15 cellular contexts compared by ENCODE assay signal in genomic region chr11:75539459-75540022, GRCh38. TPM values are rescaled to one million over a fixed set of nuclear protein-coding genes. Genes with fewer than 3 reads are reported as not detected.
A peak's percentile ranks its signal among the peaks of the same experiment; 100 is the strongest.
DNase-seq lines count a peak whose midpoint lies in the region; ATAC-seq and TF ChIP-seq lines count a peak whose summit lies in the region.
"Had no signal": no experiment of that assay in that cellular context is flagged by ENCODE, and none has a peak within 500 bp of the region (broad histone marks: within the 10 kb centered on the region; RNA-seq: fewer than 3 reads in every experiment).

No MANE protein-coding gene starts in this region.

- H3K36me3 ChIP-seq in hepatocyte (replicated peaks; ENCODE audit: insufficient read depth, low read depth) (no peaks in the 10 kb centered on the region), ovary (no peaks in the 10 kb centered on the region)
- H3K36me3 ChIP-seq: BLaER1 treated with 17β-estradiol and CSF1 and Interleukin-3, amounts not matched to agents 10 nM and 100 nM; Peyer's patch had no signal

- H3K9me3 ChIP-seq in hepatocyte (ENCODE audit: low read depth) (no peaks in the 10 kb centered on the region), ovary (no peaks in the 10 kb centered on the region)
- H3K9me3 ChIP-seq: BLaER1 treated with 17β-estradiol and CSF1 and Interleukin-3, amounts not matched to agents 10 nM and 100 nM; Peyer's patch had no signal

- no peaks in the 10 kb centered on the region for H3K9me2 ChIP-seq in hepatocyte (replicated peaks; ENCODE audit: insufficient read depth)

- H3K4me3 ChIP-seq in hepatocyte (no peak overlapping the region), ovary (no peak overlapping the region)
- H3K4me3 ChIP-seq: BLaER1 treated with 17β-estradiol and CSF1 and Interleukin-3, amounts not matched to agents 10 nM and 100 nM; Peyer's patch had no signal

- no peaks in the 10 kb centered on the region for H3K9me3 Mint-ChIP-seq in activated T-cell treated with anti-CD3 and anti-CD28 coated beads, Interleukin-2, amount 50 U/mL, for 72 hours

- TF ChIP-seq CTCF in RWPE1 (conservative IDR thresholded peaks at IDR 0.05; ENCODE audit: low read depth) (no peak), hepatocyte (IDR thresholded peaks at IDR 0.05; ENCODE audit: poor library complexity) (no peak), ovary (IDR thresholded peaks at IDR 0.05) (no peak)

- CTCF ChIA-PET in RWPE1 (lab: Yijun Ruan, JAX) = interaction anchor here (0.6 to 0.7 kb wide), 2 partner anchors 9 to 51 kb away, joined by 3 to 4 read pairs; no protein-coding TSS in a partner anchor

- H3K36me3 Mint-ChIP-seq in activated T-cell treated with anti-CD3 and anti-CD28 coated beads, Interleukin-2, amount 50 U/mL, for 72 hours (ENCODE audit: insufficient read depth in 2 of 2) = no peaks in the 10 kb centered on the region

- H3K4me2 ChIP-seq in hepatocyte = no peak overlapping the region

- no peaks in the 10 kb centered on the region for H3K79me2 ChIP-seq in hepatocyte

- peak; percentile 21; the same call in 1 of the 2 replicates for TF ChIP-seq RAD21 in Ishikawa (IDR thresholded peaks at IDR 0.05; ENCODE audit: low read depth)

- intact Hi-C loops in ovary (cut with DNase I) = loop anchor here in 3 of 4 donors (10.0 kb wide), 3 partner anchors 125 to 275 kb away; partner anchors contain the start of genes MAP6 (in 2 of the 3) and UVRAG (in 1 of the 3)

- H3K27me3 ChIP-seq in hepatocyte (no peaks in the 10 kb centered on the region), ovary (no peaks in the 10 kb centered on the region)
- H3K27me3 ChIP-seq: BLaER1 treated with 17β-estradiol and CSF1 and Interleukin-3, amounts not matched to agents 10 nM and 100 nM; Peyer's patch had no signal

- no peak overlapping the region for H3K4me3 Mint-ChIP-seq in activated T-cell treated with anti-CD3 and anti-CD28 coated beads, Interleukin-2, amount 50 U/mL, for 72 hours

- 63% methylated on average over 7 of the region's 7 CpGs for WGBS in hepatocyte (ENCODE audit: low lambda C conversion rate, missing lambda C conversion rate)
- 12 to 36% (median 18%) methylated on average over 7 of the region's 7 CpGs for WGBS in ovary, 3 donors

- TF ChIP-seq EP300 in Ishikawa (IDR thresholded peaks at IDR 0.05; ENCODE audit: borderline replicate concordance) (no peak), ovary (IDR thresholded peaks at IDR 0.05) (no peak)

- no peak overlapping the region for H3K27ac Mint-ChIP-seq in activated T-cell treated with anti-CD3 and anti-CD28 coated beads, Interleukin-2, amount 50 U/mL, for 72 hours

- peaks cover 7% of the 10 kb centered on the region for H3K27me3 Mint-ChIP-seq in activated T-cell treated with anti-CD3 and anti-CD28 coated beads, Interleukin-2, amount 50 U/mL, for 72 hours (ENCODE audit: low read depth)

- H4K20me1 ChIP-seq in hepatocyte (ENCODE audit: insufficient read depth, poor library complexity, severe bottlenecking) = no peaks in the 10 kb centered on the region
- H4K20me1 ChIP-seq: BLaER1 treated with 17β-estradiol and CSF1 and Interleukin-3, amounts not matched to agents 10 nM and 100 nM had no signal

- DNase-seq in RWPE1 (ENCODE audit: low spot score) = no peak
- no peak for DNase-seq in hepatocyte (ENCODE audit: low spot score)
- peak in 1 of 5 donors; percentile 50 for DNase-seq in ovary
- no peak for DNase-seq in MV-4-11 (lab: John Stamatoyannopoulos, UW)
- no peak for DNase-seq in activated T-cell treated with anti-CD3 and anti-CD28 coated beads, Interleukin-2, amount 50 U/mL, for 72 hours
- DNase-seq: H7, NCI-H1436 treated with DMSO at 0.1 percent for 48 hours, NCI-H226, Peyer's patch, SIG-M5, SW 1271 had no signal

- ATAC-seq in HG03108 (IDR thresholded peaks at IDR 0.05; ENCODE audit: unreplicated experiment) = no peak
- no peak for ATAC-seq in activated T-cell treated with anti-CD3 and anti-CD28 coated beads, Interleukin-2, amount 50 U/mL, for 72 hours (replicated peaks in 1 of 2)
- ATAC-seq: HepG2 had no signal

- H2AFZ ChIP-seq in hepatocyte = no peak overlapping the region

- POLR2A ChIA-PET in RWPE1 (lab: Yijun Ruan, JAX; ENCODE audit: low non-redundant PET) = no interaction called here

- H3K27ac ChIP-seq in RWPE1 = 0 out of 2 replicates have a peak overlapping the region, but pooled peaks have one; percentile 6
- peak overlapping the region; percentile 42 for H3K27ac ChIP-seq in hepatocyte
- H3K27ac ChIP-seq in ovary = peak overlapping the region; percentile 34 to 37
- H3K27ac ChIP-seq: Peyer's patch had no signal

- H3K4me1 ChIP-seq in hepatocyte (ENCODE audit: insufficient read depth) (no peaks in the 10 kb centered on the region), ovary (ENCODE audit: insufficient read depth) (peaks cover 16% of the 10 kb centered on the region)
- H3K4me1 ChIP-seq: Peyer's patch had no signal

- peaks cover 32% of the 10 kb centered on the region for H3K4me1 Mint-ChIP-seq in activated T-cell treated with anti-CD3 and anti-CD28 coated beads, Interleukin-2, amount 50 U/mL, for 72 hours (ENCODE audit: low read depth)

- no peak for TF ChIP-seq POLR2A in ovary (IDR thresholded peaks at IDR 0.05)

TF ChIP-seq in Ishikawa, 13 proteins besides CTCF, POLR2A, EP300 and RAD21:
- TF ChIP-seq, protein P1, sequence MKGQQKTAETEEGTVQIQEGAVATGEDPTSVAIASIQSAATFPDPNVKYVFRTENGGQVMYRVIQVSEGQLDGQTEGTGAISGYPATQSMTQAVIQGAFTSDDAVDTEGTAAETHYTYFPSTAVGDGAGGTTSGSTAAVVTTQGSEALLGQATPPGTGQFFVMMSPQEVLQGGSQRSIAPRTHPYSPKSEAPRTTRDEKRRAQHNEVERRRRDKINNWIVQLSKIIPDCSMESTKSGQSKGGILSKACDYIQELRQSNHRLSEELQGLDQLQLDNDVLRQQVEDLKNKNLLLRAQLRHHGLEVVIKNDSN (IDR thresholded peaks at IDR 0.05) = no peak
- TF ChIP-seq YY1 (IDR thresholded peaks at IDR 0.05; ENCODE audit: low read depth) = no peak
- TF ChIP-seq ZBTB7A (IDR thresholded peaks at IDR 0.05; ENCODE audit: low read depth) = no peak
- TF ChIP-seq TCF12 (IDR thresholded peaks at IDR 0.05; ENCODE audit: low read depth) = no peak
- TF ChIP-seq CREB1 (IDR thresholded peaks at IDR 0.05; ENCODE audit: low read depth) = no peak
- no peak for TF ChIP-seq EGR1 (IDR thresholded peaks at IDR 0.05)
- no peak for TF ChIP-seq TEAD4 (IDR thresholded peaks at IDR 0.05)
- TF ChIP-seq, protein P2, sequence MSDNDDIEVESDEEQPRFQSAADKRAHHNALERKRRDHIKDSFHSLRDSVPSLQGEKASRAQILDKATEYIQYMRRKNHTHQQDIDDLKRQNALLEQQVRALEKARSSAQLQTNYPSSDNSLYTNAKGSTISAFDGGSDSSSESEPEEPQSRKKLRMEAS (IDR thresholded peaks at IDR 0.05) = no peak
- TF ChIP-seq CEBPB (IDR thresholded peaks at IDR 0.05) = no peak
- TF ChIP-seq NFIC (IDR thresholded peaks at IDR 0.05) = no peak
- TF ChIP-seq, protein P3, sequence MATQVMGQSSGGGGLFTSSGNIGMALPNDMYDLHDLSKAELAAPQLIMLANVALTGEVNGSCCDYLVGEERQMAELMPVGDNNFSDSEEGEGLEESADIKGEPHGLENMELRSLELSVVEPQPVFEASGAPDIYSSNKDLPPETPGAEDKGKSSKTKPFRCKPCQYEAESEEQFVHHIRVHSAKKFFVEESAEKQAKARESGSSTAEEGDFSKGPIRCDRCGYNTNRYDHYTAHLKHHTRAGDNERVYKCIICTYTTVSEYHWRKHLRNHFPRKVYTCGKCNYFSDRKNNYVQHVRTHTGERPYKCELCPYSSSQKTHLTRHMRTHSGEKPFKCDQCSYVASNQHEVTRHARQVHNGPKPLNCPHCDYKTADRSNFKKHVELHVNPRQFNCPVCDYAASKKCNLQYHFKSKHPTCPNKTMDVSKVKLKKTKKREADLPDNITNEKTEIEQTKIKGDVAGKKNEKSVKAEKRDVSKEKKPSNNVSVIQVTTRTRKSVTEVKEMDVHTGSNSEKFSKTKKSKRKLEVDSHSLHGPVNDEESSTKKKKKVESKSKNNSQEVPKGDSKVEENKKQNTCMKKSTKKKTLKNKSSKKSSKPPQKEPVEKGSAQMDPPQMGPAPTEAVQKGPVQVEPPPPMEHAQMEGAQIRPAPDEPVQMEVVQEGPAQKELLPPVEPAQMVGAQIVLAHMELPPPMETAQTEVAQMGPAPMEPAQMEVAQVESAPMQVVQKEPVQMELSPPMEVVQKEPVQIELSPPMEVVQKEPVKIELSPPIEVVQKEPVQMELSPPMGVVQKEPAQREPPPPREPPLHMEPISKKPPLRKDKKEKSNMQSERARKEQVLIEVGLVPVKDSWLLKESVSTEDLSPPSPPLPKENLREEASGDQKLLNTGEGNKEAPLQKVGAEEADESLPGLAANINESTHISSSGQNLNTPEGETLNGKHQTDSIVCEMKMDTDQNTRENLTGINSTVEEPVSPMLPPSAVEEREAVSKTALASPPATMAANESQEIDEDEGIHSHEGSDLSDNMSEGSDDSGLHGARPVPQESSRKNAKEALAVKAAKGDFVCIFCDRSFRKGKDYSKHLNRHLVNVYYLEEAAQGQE (IDR thresholded peaks at IDR 0.05; ENCODE audit: low read depth) = no peak
- TF ChIP-seq TAF1 (IDR thresholded peaks at IDR 0.05; ENCODE audit: low read depth) = no peak
- TF ChIP-seq FOXM1 (IDR thresholded peaks at IDR 0.05; ENCODE audit: borderline replicate concordance, low read depth) = no peak

RNA-seq across cellular contexts. Expression of gene GDPD5, which starts 13.8 kb away (rescaled TPM):
- total RNA-seq in hepatocyte = 5.2 and 7.3 TPM in 2 replicates
- 6.3 and 8.9 TPM in 2 replicates for polyA plus RNA-seq in hepatocyte
- 10 to 100 TPM in 2 of 7 donors, 1 to 10 TPM in 5; 3.8 to 15.8 (median 8.4) TPM for total RNA-seq in ovary
- 1 to 10 TPM; 5.5 to 6.3 TPM for polyA plus RNA-seq in ovary
- total RNA-seq in activated T-cell treated with anti-CD3 and anti-CD28 coated beads, Interleukin-2, amount 50 U/mL, for 72 hours = 10 to 100 TPM; 16.9 to 29.5 TPM

RNA-seq across cellular contexts. Expression of gene SERPINH1, which starts 22.5 kb away (rescaled TPM):
- 709 and 805 TPM in 2 replicates for total RNA-seq in hepatocyte
- polyA plus RNA-seq in hepatocyte = 479 and 492 TPM in 2 replicates
- 100 to 1,000 TPM; 122 to 289 (median 188) TPM for total RNA-seq in ovary
- polyA plus RNA-seq in ovary = 100 to 1,000 TPM; 155 to 163 TPM
- 10 to 100 TPM; 17.3 to 20.4 TPM for total RNA-seq in activated T-cell treated with anti-CD3 and anti-CD28 coated beads, Interleukin-2, amount 50 U/mL, for 72 hours

Comparison
In these comparisons a context has a peak if more than half of its experiments do, and no peak if none do; other contexts are left out.
1. RNA of gene SERPINH1, which starts 22.5 kb away (total RNA-seq): 709 to 805 TPM in hepatocyte and 122 to 289 TPM in ovary; 17.3 to 20.4 TPM in activated T-cell treated with anti-CD3 and anti-CD28 coated beads, Interleukin-2, amount 50 U/mL, for 72 hours; every median in the first group is over 4 times any median in the second.
2. Peak in every context shown above with its lines, with median percentiles within 50 percentile points of each other: H3K27ac ChIP-seq.